ENCODE assay signal across 11 cellular contexts in the genomic region with DNA sequence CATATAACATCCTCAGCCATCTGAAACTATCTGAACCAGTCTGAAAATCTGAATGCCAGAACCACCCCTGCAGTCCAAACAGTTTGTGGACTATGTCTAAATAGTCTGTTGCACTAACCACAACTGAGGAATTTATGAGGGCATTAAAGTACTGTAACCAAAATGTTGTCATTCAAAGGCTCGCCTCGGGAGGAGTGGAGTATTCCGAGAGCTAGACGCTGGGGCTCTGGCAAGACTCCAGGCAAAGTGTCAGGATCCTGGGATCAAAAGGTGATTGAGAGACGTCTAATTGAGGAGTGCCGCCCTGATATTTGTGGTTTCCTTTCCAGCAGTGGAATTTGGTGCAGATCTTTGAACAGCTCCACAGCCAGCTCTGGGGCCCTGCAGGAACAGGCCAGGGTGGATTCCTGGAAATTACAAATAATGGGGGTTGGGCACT.
DNase-seq lines count a peak whose midpoint lies in the region; ATAC-seq, FAIRE-seq and TF ChIP-seq lines count a peak whose summit lies in the region.
"Had no signal": no experiment of that assay in that cellular context is flagged by ENCODE, and none has a peak within 500 bp of the region (broad histone marks: within the 10 kb centered on the region; RNA-seq: fewer than 3 reads in every experiment).

No MANE protein-coding gene starts in this region.

- DNase-seq in Calu3 (peak; percentile 27), NCI-H226 (peak; percentile 15), fibroblast of the aortic adventitia (ENCODE audit: low read depth) (peak; percentile 18), osteocyte (ENCODE audit: extremely low spot score, unreplicated experiment) (peak; percentile 86), SHP77 treated with DMSO at 0.1 percent for 48 hours (lab: John Stamatoyannopoulos, UW) (no peak), GM19239 (ENCODE audit: insufficient read length, low spot score) (no peak)
- no peak for DNase-seq in activated CD8-positive, alpha-beta T cell treated with anti-CD3 and anti-CD28 coated beads for 36 hours
- no peak for DNase-seq in activated CD4-positive, alpha-beta T cell treated with anti-CD3 and anti-CD28 coated beads for 4 hours
- DNase-seq: NCI-H345, SW 1271 had no signal

- CTCF ChIA-PET in Calu3 (lab: Charles Lee): interaction anchor here (0.8 kb wide), 1 partner anchor 23 kb away, joined by 3 read pairs; no protein-coding TSS in a partner anchor
- CTCF ChIA-PET in activated CD8-positive, alpha-beta T cell treated with anti-CD3 and anti-CD28 coated beads for 36 hours (lab: Charles Lee): no interaction called here

- no peak for TF ChIP-seq CTCF in Calu3 (IDR thresholded peaks at IDR 0.05; ENCODE audit: unreplicated experiment)
- no peak for TF ChIP-seq CTCF in fibroblast of the aortic adventitia (IDR thresholded peaks at IDR 0.05; ENCODE audit: insufficient read depth, low read length)
- no peak for TF ChIP-seq CTCF in osteocyte (IDR thresholded peaks at IDR 0.05)
- no peak for TF ChIP-seq CTCF in activated CD8-positive, alpha-beta T cell treated with anti-CD3 and anti-CD28 coated beads for 36 hours (IDR thresholded peaks at IDR 0.05)

- no peak for ATAC-seq in activated CD8-positive, alpha-beta T cell treated with anti-CD3 and anti-CD28 coated beads for 36 hours

- no TSS peak for BruUV-seq in Calu3 (replicated peaks; lab: Mats Ljungman, UMichigan)

- H3K9me3 Mint-ChIP-seq in Calu3 (ENCODE audit: low read depth, unreplicated experiment): no peaks in the 10 kb centered on the region
- H3K9me3 Mint-ChIP-seq in osteocyte (ENCODE audit: unreplicated experiment): no peaks in the 10 kb centered on the region
- H3K9me3 Mint-ChIP-seq in activated CD8-positive, alpha-beta T cell treated with anti-CD3 and anti-CD28 coated beads for 36 hours: no peaks in the 10 kb centered on the region

- H3K4me3 ChIP-seq in fibroblast of the aortic adventitia (ENCODE audit: low read depth, low read length): no peak overlapping the region

- H3K4me1 Mint-ChIP-seq in Calu3 (ENCODE audit: low read depth, unreplicated experiment) (peaks cover 10% of the 10 kb centered on the region), osteocyte (ENCODE audit: unreplicated experiment) (peaks cover 12% of the 10 kb centered on the region)
- H3K4me1 Mint-ChIP-seq in activated CD8-positive, alpha-beta T cell treated with anti-CD3 and anti-CD28 coated beads for 36 hours (ENCODE audit: low read depth): no peaks in the 10 kb centered on the region

- no peak for FAIRE-seq in GM19239 (lab: Jason Lieb, UNC)
- FAIRE-seq: D721Med had no signal

- H3K27me3 Mint-ChIP-seq in Calu3 (ENCODE audit: unreplicated experiment): no peaks in the 10 kb centered on the region
- H3K27me3 Mint-ChIP-seq in osteocyte (ENCODE audit: unreplicated experiment): no peaks in the 10 kb centered on the region
- no peaks in the 10 kb centered on the region for H3K27me3 Mint-ChIP-seq in activated CD8-positive, alpha-beta T cell treated with anti-CD3 and anti-CD28 coated beads for 36 hours

- H3K27ac Mint-ChIP-seq in Calu3 (ENCODE audit: unreplicated experiment) (no peak overlapping the region), osteocyte (ENCODE audit: unreplicated experiment) (peak overlapping the region; percentile 63)
- H3K27ac Mint-ChIP-seq in activated CD8-positive, alpha-beta T cell treated with anti-CD3 and anti-CD28 coated beads for 36 hours: no peak overlapping the region

- POLR2A ChIA-PET in activated CD8-positive, alpha-beta T cell treated with anti-CD3 and anti-CD28 coated beads for 36 hours (lab: Charles Lee): interaction anchor here (0.6 kb wide), 1 partner anchor 35 kb away, joined by 3 read pairs; no protein-coding TSS in a partner anchor

- H3K4me3 Mint-ChIP-seq in Calu3 (ENCODE audit: low read depth, unreplicated experiment) (no peak overlapping the region), osteocyte (ENCODE audit: unreplicated experiment) (peak overlapping the region; percentile 16)
- no peak overlapping the region for H3K4me3 Mint-ChIP-seq in activated CD8-positive, alpha-beta T cell treated with anti-CD3 and anti-CD28 coated beads for 36 hours

- no peaks in the 10 kb centered on the region for H3K36me3 Mint-ChIP-seq in Calu3 (ENCODE audit: insufficient read depth, unreplicated experiment)
- no peaks in the 10 kb centered on the region for H3K36me3 Mint-ChIP-seq in osteocyte (ENCODE audit: unreplicated experiment)
- no peaks in the 10 kb centered on the region for H3K36me3 Mint-ChIP-seq in activated CD8-positive, alpha-beta T cell treated with anti-CD3 and anti-CD28 coated beads for 36 hours (ENCODE audit: low read depth)

- intact Hi-C loops in Calu3 (cut with micrococcal nuclease; ENCODE audit: unreplicated experiment): no loop called here
- intact Hi-C loops in activated CD8-positive, alpha-beta T cell treated with anti-CD3 and anti-CD28 coated beads for 36 hours (cut with micrococcal nuclease): no loop called here

Comparison
In these comparisons a context has a peak if more than half of its experiments do, and no peak if none do; other contexts are left out.
1. DNase-seq: peak in Calu3 (single experiment), NCI-H226 (single experiment), fibroblast of the aortic adventitia (single experiment) and osteocyte (single experiment); none in SHP77 treated with DMSO at 0.1 percent for 48 hours (single experiment), activated CD8-positive, alpha-beta T cell treated with anti-CD3 and anti-CD28 coated beads for 36 hours (single experiment), GM19239 (single experiment) and activated CD4-positive, alpha-beta T cell treated with anti-CD3 and anti-CD28 coated beads for 4 hours (0 of 2).